Comparison of ENCODE assay signal across 7 cellular contexts in genomic region chr5:42950466-42951168, GRCh38.
DNase-seq lines count a peak whose midpoint lies in the region; ATAC-seq lines count a peak whose summit lies in the region.

No MANE protein-coding gene starts in this region.

- H3K9me3 Mint-ChIP-seq in stimulated activated memory B cell treated with anti-CD40 and anti-IgM and Interleukin-4, amounts not matched to agents 10 μg/mL and 1 μg/mL and 100 μg/mL, for 72 hours: peaks cover 3% of the 10 kb centered on the region

- peak; percentile 50 for DNase-seq in NCI-H2227 treated with DMSO at 0.1 percent for 48 hours (lab: John Stamatoyannopoulos, UW)
- peak; percentile 64 for DNase-seq in activated CD4-positive, alpha-beta T cell treated with anti-CD3 and anti-CD28 coated beads, Interleukin-2, amount 50 U/mL, for 1 hour

- peak overlapping the region; percentile 87 for H3K27ac ChIP-seq in duodenal mucosa (ENCODE audit: low read depth, low read length)
- H3K27ac ChIP-seq in mesodermal cell (ENCODE audit: low read depth, low read length, severe bottlenecking): peak overlapping the region; percentile 59

- H3K36me3 ChIP-seq in duodenal mucosa (ENCODE audit: control insufficient read depth in 1 of 2, insufficient read depth in 2 of 2, low read length in 2 of 2) (no peaks in the 10 kb centered on the region), mesodermal cell (ENCODE audit: control insufficient read depth, insufficient read depth, low read length) (no peaks in the 10 kb centered on the region)

- peak overlapping the region; percentile 33 to 67 for H3K9ac ChIP-seq in duodenal mucosa (ENCODE audit: low read depth in 1 of 2, low read length in 2 of 2)

- peak overlapping the region; percentile 93 for H3K4me3 Mint-ChIP-seq in stimulated activated memory B cell treated with anti-CD40 and anti-IgM and Interleukin-4, amounts not matched to agents 10 μg/mL and 1 μg/mL and 100 μg/mL, for 72 hours

- ATAC-seq in GM18520 (IDR thresholded peaks at IDR 0.05; ENCODE audit: unreplicated experiment) (peak; percentile 33), HG02884 (IDR thresholded peaks at IDR 0.05; ENCODE audit: unreplicated experiment) (peak; percentile 35)
- peak; percentile 66 for ATAC-seq in stimulated activated memory B cell treated with anti-CD40 and anti-IgM and Interleukin-4, amounts not matched to agents 10 μg/mL and 1 μg/mL and 100 μg/mL, for 72 hours

- 94 to 95% methylated on average over 29 to 36 of the region's 36 CpGs for WGBS in mesodermal cell (ENCODE audit: insufficient coverage in 2 of 2), 2 experiments

- H3K27me3 Mint-ChIP-seq in stimulated activated memory B cell treated with anti-CD40 and anti-IgM and Interleukin-4, amounts not matched to agents 10 μg/mL and 1 μg/mL and 100 μg/mL, for 72 hours: no peaks in the 10 kb centered on the region

- H3K9me3 ChIP-seq in duodenal mucosa (ENCODE audit: control insufficient read depth in 1 of 2, low read length in 2 of 2) (no peaks in the 10 kb centered on the region), mesodermal cell (ENCODE audit: control insufficient read depth, low read length) (peaks cover 36% of the 10 kb centered on the region)

- H3K27me3 ChIP-seq in duodenal mucosa (ENCODE audit: control insufficient read depth in 1 of 2, insufficient read depth in 2 of 2, low read length in 2 of 2): peaks cover 37 to 44% of the 10 kb centered on the region in 2 donors

- H3K36me3 Mint-ChIP-seq in stimulated activated memory B cell treated with anti-CD40 and anti-IgM and Interleukin-4, amounts not matched to agents 10 μg/mL and 1 μg/mL and 100 μg/mL, for 72 hours: no peaks in the 10 kb centered on the region

- peaks cover 29% of the 10 kb centered on the region for H3K4me1 Mint-ChIP-seq in stimulated activated memory B cell treated with anti-CD40 and anti-IgM and Interleukin-4, amounts not matched to agents 10 μg/mL and 1 μg/mL and 100 μg/mL, for 72 hours

- peak overlapping the region; percentile 99 for H3K27ac Mint-ChIP-seq in stimulated activated memory B cell treated with anti-CD40 and anti-IgM and Interleukin-4, amounts not matched to agents 10 μg/mL and 1 μg/mL and 100 μg/mL, for 72 hours

- H3K4me3 ChIP-seq in duodenal mucosa (ENCODE audit: low read depth in 1 of 2, low read length in 2 of 2): peak overlapping the region; percentile 65 to 71
- H3K4me3 ChIP-seq in mesodermal cell (ENCODE audit: extremely low read depth, insufficient read depth, low read length, poor library complexity, severe bottlenecking): no peak overlapping the region

- H3K4me1 ChIP-seq in duodenal mucosa (ENCODE audit: control insufficient read depth in 1 of 2, insufficient read depth in 2 of 2, low read length in 2 of 2) (peaks cover 6 to 13% of the 10 kb centered on the region in 2 donors), mesodermal cell (ENCODE audit: control insufficient read depth, insufficient read depth, low read length, poor library complexity, severe bottlenecking) (peaks cover 6% of the 10 kb centered on the region)
